8 cellular contexts compared by ENCODE assay signal in genomic region chr12:54201001-54201794, GRCh38. TPM values are rescaled to one million over a fixed set of nuclear protein-coding genes. Genes with fewer than 3 reads are reported as not detected.
DNase-seq lines count a peak whose midpoint lies in the region; ATAC-seq, FAIRE-seq and TF ChIP-seq lines count a peak whose summit lies in the region.

No MANE protein-coding gene starts in this region.

- peaks cover 29% of the 10 kb centered on the region for H3K27me3 Mint-ChIP-seq in HFFc6 (ENCODE audit: insufficient read depth)
- peaks cover 99% of the 10 kb centered on the region for H3K27me3 Mint-ChIP-seq in central memory CD8-positive, alpha-beta T cell

- no peaks in the 10 kb centered on the region for H3K79me2 ChIP-seq in HepG2 (ENCODE audit: insufficient read depth, low read length)

- no peak overlapping the region for H3K27ac ChIP-seq in HepG2 (ENCODE audit: extremely low read length, insufficient read depth, low read length)

- TF ChIP-seq EP300 in HepG2 (IDR thresholded peaks at IDR 0.05; ENCODE audit: low read depth in 2 of 2, low read length in 2 of 2): no peak
- no peak for TF ChIP-seq EP300 in HepG2 (CRISPR knock-in tag; IDR thresholded peaks at IDR 0.05; ENCODE audit: borderline replicate concordance)

- intact Hi-C loops in HepG2 (cut with micrococcal nuclease; ENCODE audit: unreplicated experiment): loop anchor here (1.0 kb wide), 1 partner anchor 195 kb away; no protein-coding TSS in a partner anchor

- peaks cover 4 to 61% of the 10 kb centered on the region in 2 experiments; a peak in 4 of 5 replicates for H3K27me3 ChIP-seq in HepG2 (ENCODE audit: control insufficient read depth in 1 of 2, insufficient read depth in 2 of 2, low read length in 2 of 2)

- H3K9ac ChIP-seq in HepG2 (ENCODE audit: insufficient read depth, low read depth, low read length): no peak overlapping the region

- peaks cover 18% of the 10 kb centered on the region for H3K4me1 Mint-ChIP-seq in HFFc6 (ENCODE audit: low read depth)
- no peaks in the 10 kb centered on the region for H3K4me1 Mint-ChIP-seq in central memory CD8-positive, alpha-beta T cell

- no peaks in the 10 kb centered on the region for H4K20me1 ChIP-seq in HepG2 (ENCODE audit: insufficient read depth, low read length)

- no peak overlapping the region for H3K4me3 ChIP-seq in HepG2 (replicated peaks in 1 of 3; ENCODE audit: insufficient read depth in 1 of 3, low read depth in 2 of 3, low read length in 3 of 3)

- no peaks in the 10 kb centered on the region for H3K36me3 Mint-ChIP-seq in HFFc6 (ENCODE audit: low read depth)
- H3K36me3 Mint-ChIP-seq in central memory CD8-positive, alpha-beta T cell (ENCODE audit: insufficient read depth): no peaks in the 10 kb centered on the region

- CTCF ChIA-PET in HepG2 (lab: Yijun Ruan, JAX; ENCODE audit: low intra/inter-chr PET ratio, low total read pairs): interaction anchor here (0.7 to 3.0 kb wide), 7 partner anchors 10 to 216 kb away, joined by 3 to 48 read pairs (median 6); partner anchors contain the start of genes HOXC10 and HOXC5

- no peaks in the 10 kb centered on the region for H3K36me3 ChIP-seq in HepG2 (replicated peaks in 1 of 2; ENCODE audit: control insufficient read depth in 1 of 2, insufficient read depth in 2 of 2, low read length in 2 of 2)

- TF ChIP-seq POLR2A in HepG2 (IDR thresholded peaks at IDR 0.05; ENCODE audit: insufficient read depth in 1 of 2, low read depth in 2 of 2, low read length in 2 of 2): no peak

- TF ChIP-seq RAD21 in HepG2 (CRISPR knock-in tag; IDR thresholded peaks at IDR 0.05): peak; percentile 87

- no peaks in the 10 kb centered on the region for H3K9me3 Mint-ChIP-seq in HFFc6
- no peaks in the 10 kb centered on the region for H3K9me3 Mint-ChIP-seq in central memory CD8-positive, alpha-beta T cell

- ATAC-seq in activated CD4-positive, CD25-positive, alpha-beta regulatory T cell treated with anti-CD3 and anti-CD28 coated beads, Interleukin-2, amount 50 U/mL, for 24 hours: peak; percentile 87 to 89
- ATAC-seq in central memory CD8-positive, alpha-beta T cell (replicated peaks; ENCODE audit: extremely low read depth, poor library complexity, severe bottlenecking): peak; percentile 85
- ATAC-seq in HepG2 (peak; percentile 96), GM18858 (IDR thresholded peaks at IDR 0.05; ENCODE audit: unreplicated experiment) (no peak)

- WGBS in HepG2 (ENCODE audit: low lambda C conversion rate): 7% methylated on average over 5 of the region's 8 CpGs

- peak; percentile 97 for TF ChIP-seq CTCF in HFFc6 (IDR thresholded peaks at IDR 0.05)
- TF ChIP-seq CTCF in HepG2 (CRISPR knock-in tag; IDR thresholded peaks at IDR 0.05): peak; percentile 85

- peak; percentile 37 for FAIRE-seq in HepG2 (lab: Jason Lieb, UNC)

- DNase-seq in D341Med (ENCODE audit: low spot score) (peak; percentile 90), HFFc6 (peak; percentile 63), NCI-H345 (lab: John Stamatoyannopoulos, UW) (peak; percentile 60), HepG2 (ENCODE audit: low spot score) (peak; percentile 51)
- DNase-seq in central memory CD8-positive, alpha-beta T cell (ENCODE audit: low spot score in 2 of 2): peak; percentile 48 to 53
- DNase-seq in stimulated activated CD4-positive, alpha-beta T cell treated with anti-CD3 and anti-CD28 coated beads, TNF-alpha, amount 100 ng/mL, for 48 hours (ENCODE audit: low read depth in 3 of 3): peak; percentile 48 to 56 (median 49)

- no peak overlapping the region for H2AFZ ChIP-seq in HepG2 (ENCODE audit: low read length)

- no peak overlapping the region for H3K27ac Mint-ChIP-seq in HFFc6
- H3K27ac Mint-ChIP-seq in central memory CD8-positive, alpha-beta T cell (ENCODE audit: low read depth): no peak overlapping the region

- no peak overlapping the region for H3K4me2 ChIP-seq in HepG2 (ENCODE audit: low read depth, low read length)

- no peak overlapping the region for H3K4me3 Mint-ChIP-seq in HFFc6
- H3K4me3 Mint-ChIP-seq in central memory CD8-positive, alpha-beta T cell: no peak overlapping the region

- in situ Hi-C loops in HepG2 (cut with HindIII; ENCODE audit: extremely low pct_ligation_motif_present, low pct_unique_long_range_greater_than_20kb): no loop called here

- H3K9me3 ChIP-seq in HepG2 (ENCODE audit: low read length): no peaks in the 10 kb centered on the region

- BruUV-seq in HepG2 (replicated peaks; lab: Mats Ljungman, UMichigan): no TSS peak

- POLR2A ChIA-PET in HepG2 (lab: Yijun Ruan, JAX): interaction anchor here (1.1 kb wide), 1 partner anchor 13 kb away, joined by 3 read pairs; the partner anchor contains the start of gene SMUG1

- H3K4me1 ChIP-seq in HepG2 (ENCODE audit: insufficient read depth, low read length): no peaks in the 10 kb centered on the region

TF ChIP-seq in HepG2, 621 proteins besides CTCF, POLR2A, EP300 and RAD21 (continues in another document):
- 0 out of 4 replicates have a peak, but pooled peaks of 1 of the 2 experiments have one; percentile 21 for TF ChIP-seq KLF16 (CRISPR knock-in tag; IDR thresholded peaks at IDR 0.05)
- peak; percentile 92 for TF ChIP-seq SMC3 (IDR thresholded peaks at IDR 0.05; ENCODE audit: low read length)
- no peak for TF ChIP-seq SRY (CRISPR knock-in tag; IDR thresholded peaks at IDR 0.05)
- no peak for TF ChIP-seq ZNF839 (CRISPR knock-in tag; IDR thresholded peaks at IDR 0.05; ENCODE audit: borderline replicate concordance)
- TF ChIP-seq DMTF1 (CRISPR knock-in tag; IDR thresholded peaks at IDR 0.05): no peak
- no peak for TF ChIP-seq FOXO4 (CRISPR knock-in tag; conservative IDR thresholded peaks at IDR 0.05)
- peak; percentile 68 for TF ChIP-seq XRCC5 (optimal IDR thresholded peaks at IDR 0.05; ENCODE audit: low read length)
- TF ChIP-seq JDP2 (CRISPR knock-in tag; IDR thresholded peaks at IDR 0.05; ENCODE audit: borderline replicate concordance): no peak
- 0 out of 2 replicates have a peak, but pooled peaks have one; percentile 30 for TF ChIP-seq BORCS8-MEF2B (CRISPR knock-in tag; IDR thresholded peaks at IDR 0.05)
- TF ChIP-seq BHLHE40 (IDR thresholded peaks at IDR 0.05; ENCODE audit: low read length): 0 out of 2 replicates have a peak, but pooled peaks have one; percentile 15
- no peak for TF ChIP-seq ZFAT (CRISPR knock-in tag; conservative IDR thresholded peaks at IDR 0.05)
- TF ChIP-seq FOXO1 (CRISPR knock-in tag; IDR thresholded peaks at IDR 0.05): peak; percentile 20; the same call in 1 of the 2 replicates
- TF ChIP-seq FOXA1 (IDR thresholded peaks at IDR 0.05): no peak
- TF ChIP-seq FOXA1 (CRISPR knock-in tag; IDR thresholded peaks at IDR 0.05): no peak
- no peak for TF ChIP-seq SSRP1 (CRISPR knock-in tag; IDR thresholded peaks at IDR 0.05)

RNA-seq across cellular contexts. Expression of gene SMUG1, which starts 12.4 kb away (rescaled TPM):
- total RNA-seq in HFFc6 (2021; fragmentation: NEBNext Ultra II Directional; extraction: Animal tissue kit (Norgen Biotek cat#: 25700)): 10 to 100 TPM; 21.4 to 28.4 (median 26.1) TPM
- total RNA-seq in HepG2 (2016; rRNA removed; fragmentation: Illumina TruSeq; extraction: Trizol): 35.6 and 36.9 TPM in 2 replicates
- total RNA-seq in HepG2 (2016; cell fraction: cytosol; rRNA removed; fragmentation: Illumina TruSeq; extraction: Trizol; ENCODE audit: low read depth): 47.1 and 69.5 TPM in 2 replicates
- total RNA-seq in HepG2 (2016; cell fraction: insoluble cytoplasmic fraction; rRNA removed; fragmentation: Illumina TruSeq; extraction: Trizol): 33.2 and 38.5 TPM in 2 replicates
- total RNA-seq in HepG2 (2016; cell fraction: membrane; rRNA removed; fragmentation: Illumina TruSeq; extraction: Trizol): 50.2 and 62.2 TPM in 2 replicates
- total RNA-seq in HepG2 (2016; cell fraction: nucleus; rRNA removed; fragmentation: Illumina TruSeq; extraction: Trizol): 19.8 and 23.2 TPM in 2 replicates
- 31.9 and 36.1 TPM in 2 replicates for polyA plus RNA-seq in HepG2 (2011; rRNA removed)
- polyA plus RNA-seq in HepG2 (2011; cell fraction: cytosol; rRNA removed): 28.5 and 39.2 TPM in 2 replicates
- polyA plus RNA-seq in HepG2 (2011; cell fraction: nucleus; rRNA removed): 27.2 and 35.2 TPM in 2 replicates
- polyA plus RNA-seq in HepG2 (2012): 19.2 and 20.4 TPM in 2 replicates
- polyA plus RNA-seq in HepG2 (2016; cell fraction: cytosol; fragmentation: Illumina TruSeq; extraction: Trizol; ENCODE audit: low read depth): 48.5 and 64.8 TPM in 2 replicates
- polyA plus RNA-seq in HepG2 (2016; cell fraction: insoluble cytoplasmic fraction; fragmentation: Illumina TruSeq; extraction: Trizol; ENCODE audit: low read depth): 32.5 and 38.2 TPM in 2 replicates
- polyA plus RNA-seq in HepG2 (2016; cell fraction: membrane; fragmentation: Illumina TruSeq; extraction: Trizol; ENCODE audit: low read depth): 43.2 and 48.1 TPM in 2 replicates
- 35.0 and 38.8 TPM in 2 replicates for polyA plus RNA-seq in HepG2 (2016; cell fraction: nucleus; fragmentation: Illumina TruSeq; extraction: Trizol; ENCODE audit: insufficient read depth, low read depth)
- polyA minus RNA-seq in HepG2 (2011; rRNA and poly(A)+ RNA removed; ENCODE audit: low replicate concordance): 30.8 and 73.6 TPM in 2 replicates
- 7.7 TPM in 2 replicates for polyA minus RNA-seq in HepG2 (2011; cell fraction: cytosol; rRNA and poly(A)+ RNA removed)
- polyA minus RNA-seq in HepG2 (2011; cell fraction: nucleus; rRNA and poly(A)+ RNA removed): 22.7 and 32.0 TPM in 2 replicates
